1 cellular context compared by ENCODE assay signal in the genomic region with DNA sequence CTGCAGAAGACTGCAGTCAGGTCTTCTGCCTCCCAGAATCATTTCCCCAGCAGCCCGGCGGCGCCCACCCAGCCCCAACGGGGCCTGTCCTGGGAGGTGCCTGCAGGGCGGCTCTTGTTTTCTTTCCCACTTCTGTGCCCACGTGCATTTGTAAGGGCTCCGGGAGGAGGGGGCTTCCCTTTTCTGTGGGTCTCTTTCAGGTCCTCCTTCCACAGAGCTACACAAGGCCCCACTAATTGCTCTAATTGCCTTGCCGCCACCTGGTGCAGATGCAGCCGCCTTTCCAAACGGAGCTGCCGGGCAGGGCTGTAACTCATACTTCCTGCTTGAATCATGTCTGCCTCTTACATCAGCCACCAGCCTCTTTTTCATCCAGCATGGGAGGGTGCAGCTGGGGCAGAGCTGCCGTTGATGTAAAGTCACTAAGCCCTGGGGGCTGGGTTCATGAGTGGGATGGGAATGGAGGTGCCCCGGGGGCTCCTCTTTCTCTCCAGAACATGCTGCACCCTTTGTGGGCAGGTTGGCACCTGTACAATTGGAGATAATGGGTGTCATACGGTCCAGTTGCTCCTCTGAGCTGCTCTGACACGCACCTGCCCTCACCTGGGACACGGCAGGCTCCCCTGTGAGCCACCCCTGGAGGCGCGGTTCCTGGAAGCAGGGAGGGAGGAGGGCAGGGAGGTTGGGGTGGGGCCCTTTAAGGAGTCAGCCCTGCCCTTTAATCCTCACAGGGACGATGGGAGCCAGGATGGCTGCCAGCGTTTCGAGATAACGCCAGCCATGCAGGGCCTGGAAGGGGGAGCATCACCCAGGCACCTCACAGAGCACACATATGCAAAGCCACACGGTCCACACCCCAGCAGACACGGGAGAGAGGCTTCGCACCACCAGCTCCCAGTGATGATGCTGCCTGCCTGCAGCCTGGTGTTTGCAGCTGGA.
TF ChIP-seq lines count a peak whose summit lies in the region.

No MANE protein-coding gene starts in this region.

TF ChIP-seq in HepG2, 621 proteins besides CTCF, POLR2A, EP300 and RAD21 (continued from another document and continues in another):
- TF ChIP-seq, protein P1, sequence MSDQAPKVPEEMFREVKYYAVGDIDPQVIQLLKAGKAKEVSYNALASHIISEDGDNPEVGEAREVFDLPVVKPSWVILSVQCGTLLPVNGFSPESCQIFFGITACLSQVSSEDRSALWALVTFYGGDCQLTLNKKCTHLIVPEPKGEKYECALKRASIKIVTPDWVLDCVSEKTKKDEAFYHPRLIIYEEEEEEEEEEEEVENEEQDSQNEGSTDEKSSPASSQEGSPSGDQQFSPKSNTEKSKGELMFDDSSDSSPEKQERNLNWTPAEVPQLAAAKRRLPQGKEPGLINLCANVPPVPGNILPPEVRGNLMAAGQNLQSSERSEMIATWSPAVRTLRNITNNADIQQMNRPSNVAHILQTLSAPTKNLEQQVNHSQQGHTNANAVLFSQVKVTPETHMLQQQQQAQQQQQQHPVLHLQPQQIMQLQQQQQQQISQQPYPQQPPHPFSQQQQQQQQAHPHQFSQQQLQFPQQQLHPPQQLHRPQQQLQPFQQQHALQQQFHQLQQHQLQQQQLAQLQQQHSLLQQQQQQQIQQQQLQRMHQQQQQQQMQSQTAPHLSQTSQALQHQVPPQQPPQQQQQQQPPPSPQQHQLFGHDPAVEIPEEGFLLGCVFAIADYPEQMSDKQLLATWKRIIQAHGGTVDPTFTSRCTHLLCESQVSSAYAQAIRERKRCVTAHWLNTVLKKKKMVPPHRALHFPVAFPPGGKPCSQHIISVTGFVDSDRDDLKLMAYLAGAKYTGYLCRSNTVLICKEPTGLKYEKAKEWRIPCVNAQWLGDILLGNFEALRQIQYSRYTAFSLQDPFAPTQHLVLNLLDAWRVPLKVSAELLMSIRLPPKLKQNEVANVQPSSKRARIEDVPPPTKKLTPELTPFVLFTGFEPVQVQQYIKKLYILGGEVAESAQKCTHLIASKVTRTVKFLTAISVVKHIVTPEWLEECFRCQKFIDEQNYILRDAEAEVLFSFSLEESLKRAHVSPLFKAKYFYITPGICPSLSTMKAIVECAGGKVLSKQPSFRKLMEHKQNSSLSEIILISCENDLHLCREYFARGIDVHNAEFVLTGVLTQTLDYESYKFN (CRISPR knock-in tag; conservative IDR thresholded peaks at IDR 0.05) = no peak
- TF ChIP-seq SOX6 (IDR thresholded peaks at IDR 0.05) (no peak), SOX6 (CRISPR knock-in tag; IDR thresholded peaks at IDR 0.05) (peak; percentile 47), SMAD3 (CRISPR knock-in tag; IDR thresholded peaks at IDR 0.05) (peak; percentile 72), ZNF558 (CRISPR knock-in tag; IDR thresholded peaks at IDR 0.05; ENCODE audit: borderline replicate concordance) (no peak), ZNF883 (CRISPR knock-in tag; IDR thresholded peaks at IDR 0.05; ENCODE audit: not compliant biosample characterization) (no peak), ZNF367 (CRISPR knock-in tag; IDR thresholded peaks at IDR 0.05; ENCODE audit: borderline replicate concordance) (no peak), ZNF501 (CRISPR knock-in tag; IDR thresholded peaks at IDR 0.05) (no peak; the same call in 1 of the 2 replicates), ZNF510 (CRISPR knock-in tag; IDR thresholded peaks at IDR 0.05; ENCODE audit: low read depth) (no peak), MTA1 (CRISPR knock-in tag; IDR thresholded peaks at IDR 0.05; ENCODE audit: borderline replicate concordance) (no peak; the same call in 1 of the 2 replicates), MAZ (IDR thresholded peaks at IDR 0.05; ENCODE audit: borderline replicate concordance, low read depth, low read length) (0 out of 2 replicates have a peak, but pooled peaks have one; percentile 34), MAZ (CRISPR knock-in tag; IDR thresholded peaks at IDR 0.05; ENCODE audit: low read depth) (peak; percentile 57), ZNF12 (CRISPR knock-in tag; IDR thresholded peaks at IDR 0.05) (peak; percentile 97), PAWR (CRISPR knock-in tag; IDR thresholded peaks at IDR 0.05; ENCODE audit: borderline replicate concordance) (no peak), FOXK2 (IDR thresholded peaks at IDR 0.05) (no peak), SP5 (CRISPR knock-in tag; IDR thresholded peaks at IDR 0.05; ENCODE audit: borderline replicate concordance, low read depth) (no peak), RXRA (CRISPR knock-in tag; IDR thresholded peaks at IDR 0.05) (peak; percentile 37; the same call in 1 of the 2 replicates), ZNF30 (CRISPR knock-in tag; IDR thresholded peaks at IDR 0.05) (no peak), STAT5B (CRISPR knock-in tag; IDR thresholded peaks at IDR 0.05) (no peak)
- TF ChIP-seq, protein P2, sequence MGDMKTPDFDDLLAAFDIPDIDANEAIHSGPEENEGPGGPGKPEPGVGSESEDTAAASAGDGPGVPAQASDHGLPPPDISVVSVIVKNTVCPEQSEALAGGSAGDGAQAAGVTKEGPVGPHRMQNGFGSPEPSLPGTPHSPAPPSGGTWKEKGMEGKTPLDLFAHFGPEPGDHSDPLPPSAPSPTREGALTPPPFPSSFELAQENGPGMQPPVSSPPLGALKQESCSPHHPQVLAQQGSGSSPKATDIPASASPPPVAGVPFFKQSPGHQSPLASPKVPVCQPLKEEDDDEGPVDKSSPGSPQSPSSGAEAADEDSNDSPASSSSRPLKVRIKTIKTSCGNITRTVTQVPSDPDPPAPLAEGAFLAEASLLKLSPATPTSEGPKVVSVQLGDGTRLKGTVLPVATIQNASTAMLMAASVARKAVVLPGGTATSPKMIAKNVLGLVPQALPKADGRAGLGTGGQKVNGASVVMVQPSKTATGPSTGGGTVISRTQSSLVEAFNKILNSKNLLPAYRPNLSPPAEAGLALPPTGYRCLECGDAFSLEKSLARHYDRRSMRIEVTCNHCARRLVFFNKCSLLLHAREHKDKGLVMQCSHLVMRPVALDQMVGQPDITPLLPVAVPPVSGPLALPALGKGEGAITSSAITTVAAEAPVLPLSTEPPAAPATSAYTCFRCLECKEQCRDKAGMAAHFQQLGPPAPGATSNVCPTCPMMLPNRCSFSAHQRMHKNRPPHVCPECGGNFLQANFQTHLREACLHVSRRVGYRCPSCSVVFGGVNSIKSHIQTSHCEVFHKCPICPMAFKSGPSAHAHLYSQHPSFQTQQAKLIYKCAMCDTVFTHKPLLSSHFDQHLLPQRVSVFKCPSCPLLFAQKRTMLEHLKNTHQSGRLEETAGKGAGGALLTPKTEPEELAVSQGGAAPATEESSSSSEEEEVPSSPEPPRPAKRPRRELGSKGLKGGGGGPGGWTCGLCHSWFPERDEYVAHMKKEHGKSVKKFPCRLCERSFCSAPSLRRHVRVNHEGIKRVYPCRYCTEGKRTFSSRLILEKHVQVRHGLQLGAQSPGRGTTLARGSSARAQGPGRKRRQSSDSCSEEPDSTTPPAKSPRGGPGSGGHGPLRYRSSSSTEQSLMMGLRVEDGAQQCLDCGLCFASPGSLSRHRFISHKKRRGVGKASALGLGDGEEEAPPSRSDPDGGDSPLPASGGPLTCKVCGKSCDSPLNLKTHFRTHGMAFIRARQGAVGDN (CRISPR knock-in tag; IDR thresholded peaks at IDR 0.05) = peak; percentile 83
- TF ChIP-seq, protein P3, sequence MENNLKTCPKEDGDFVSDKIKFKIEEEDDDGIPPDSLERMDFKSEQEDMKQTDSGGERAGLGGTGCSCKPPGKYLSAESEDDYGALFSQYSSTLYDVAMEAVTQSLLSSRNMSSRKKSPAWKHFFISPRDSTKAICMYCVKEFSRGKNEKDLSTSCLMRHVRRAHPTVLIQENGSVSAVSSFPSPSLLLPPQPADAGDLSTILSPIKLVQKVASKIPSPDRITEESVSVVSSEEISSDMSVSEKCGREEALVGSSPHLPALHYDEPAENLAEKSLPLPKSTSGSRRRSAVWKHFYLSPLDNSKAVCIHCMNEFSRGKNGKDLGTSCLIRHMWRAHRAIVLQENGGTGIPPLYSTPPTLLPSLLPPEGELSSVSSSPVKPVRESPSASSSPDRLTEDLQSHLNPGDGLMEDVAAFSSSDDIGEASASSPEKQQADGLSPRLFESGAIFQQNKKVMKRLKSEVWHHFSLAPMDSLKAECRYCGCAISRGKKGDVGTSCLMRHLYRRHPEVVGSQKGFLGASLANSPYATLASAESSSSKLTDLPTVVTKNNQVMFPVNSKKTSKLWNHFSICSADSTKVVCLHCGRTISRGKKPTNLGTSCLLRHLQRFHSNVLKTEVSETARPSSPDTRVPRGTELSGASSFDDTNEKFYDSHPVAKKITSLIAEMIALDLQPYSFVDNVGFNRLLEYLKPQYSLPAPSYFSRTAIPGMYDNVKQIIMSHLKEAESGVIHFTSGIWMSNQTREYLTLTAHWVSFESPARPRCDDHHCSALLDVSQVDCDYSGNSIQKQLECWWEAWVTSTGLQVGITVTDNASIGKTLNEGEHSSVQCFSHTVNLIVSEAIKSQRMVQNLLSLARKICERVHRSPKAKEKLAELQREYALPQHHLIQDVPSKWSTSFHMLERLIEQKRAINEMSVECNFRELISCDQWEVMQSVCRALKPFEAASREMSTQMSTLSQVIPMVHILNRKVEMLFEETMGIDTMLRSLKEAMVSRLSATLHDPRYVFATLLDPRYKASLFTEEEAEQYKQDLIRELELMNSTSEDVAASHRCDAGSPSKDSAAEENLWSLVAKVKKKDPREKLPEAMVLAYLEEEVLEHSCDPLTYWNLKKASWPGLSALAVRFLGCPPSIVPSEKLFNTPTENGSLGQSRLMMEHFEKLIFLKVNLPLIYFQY (CRISPR knock-in tag; IDR thresholded peaks at IDR 0.05; ENCODE audit: borderline replicate concordance) = no peak
- TF ChIP-seq, protein P4, sequence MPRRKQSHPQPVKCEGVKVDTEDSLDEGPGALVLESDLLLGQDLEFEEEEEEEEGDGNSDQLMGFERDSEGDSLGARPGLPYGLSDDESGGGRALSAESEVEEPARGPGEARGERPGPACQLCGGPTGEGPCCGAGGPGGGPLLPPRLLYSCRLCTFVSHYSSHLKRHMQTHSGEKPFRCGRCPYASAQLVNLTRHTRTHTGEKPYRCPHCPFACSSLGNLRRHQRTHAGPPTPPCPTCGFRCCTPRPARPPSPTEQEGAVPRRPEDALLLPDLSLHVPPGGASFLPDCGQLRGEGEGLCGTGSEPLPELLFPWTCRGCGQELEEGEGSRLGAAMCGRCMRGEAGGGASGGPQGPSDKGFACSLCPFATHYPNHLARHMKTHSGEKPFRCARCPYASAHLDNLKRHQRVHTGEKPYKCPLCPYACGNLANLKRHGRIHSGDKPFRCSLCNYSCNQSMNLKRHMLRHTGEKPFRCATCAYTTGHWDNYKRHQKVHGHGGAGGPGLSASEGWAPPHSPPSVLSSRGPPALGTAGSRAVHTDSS (CRISPR knock-in tag; conservative IDR thresholded peaks at IDR 0.05) = no peak
- TF ChIP-seq, protein P5, sequence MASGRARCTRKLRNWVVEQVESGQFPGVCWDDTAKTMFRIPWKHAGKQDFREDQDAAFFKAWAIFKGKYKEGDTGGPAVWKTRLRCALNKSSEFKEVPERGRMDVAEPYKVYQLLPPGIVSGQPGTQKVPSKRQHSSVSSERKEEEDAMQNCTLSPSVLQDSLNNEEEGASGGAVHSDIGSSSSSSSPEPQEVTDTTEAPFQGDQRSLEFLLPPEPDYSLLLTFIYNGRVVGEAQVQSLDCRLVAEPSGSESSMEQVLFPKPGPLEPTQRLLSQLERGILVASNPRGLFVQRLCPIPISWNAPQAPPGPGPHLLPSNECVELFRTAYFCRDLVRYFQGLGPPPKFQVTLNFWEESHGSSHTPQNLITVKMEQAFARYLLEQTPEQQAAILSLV (CRISPR knock-in tag; IDR thresholded peaks at IDR 0.05; ENCODE audit: borderline replicate concordance) = peak; percentile 68; the same call in 1 of the 2 replicates
- TF ChIP-seq, protein P6, sequence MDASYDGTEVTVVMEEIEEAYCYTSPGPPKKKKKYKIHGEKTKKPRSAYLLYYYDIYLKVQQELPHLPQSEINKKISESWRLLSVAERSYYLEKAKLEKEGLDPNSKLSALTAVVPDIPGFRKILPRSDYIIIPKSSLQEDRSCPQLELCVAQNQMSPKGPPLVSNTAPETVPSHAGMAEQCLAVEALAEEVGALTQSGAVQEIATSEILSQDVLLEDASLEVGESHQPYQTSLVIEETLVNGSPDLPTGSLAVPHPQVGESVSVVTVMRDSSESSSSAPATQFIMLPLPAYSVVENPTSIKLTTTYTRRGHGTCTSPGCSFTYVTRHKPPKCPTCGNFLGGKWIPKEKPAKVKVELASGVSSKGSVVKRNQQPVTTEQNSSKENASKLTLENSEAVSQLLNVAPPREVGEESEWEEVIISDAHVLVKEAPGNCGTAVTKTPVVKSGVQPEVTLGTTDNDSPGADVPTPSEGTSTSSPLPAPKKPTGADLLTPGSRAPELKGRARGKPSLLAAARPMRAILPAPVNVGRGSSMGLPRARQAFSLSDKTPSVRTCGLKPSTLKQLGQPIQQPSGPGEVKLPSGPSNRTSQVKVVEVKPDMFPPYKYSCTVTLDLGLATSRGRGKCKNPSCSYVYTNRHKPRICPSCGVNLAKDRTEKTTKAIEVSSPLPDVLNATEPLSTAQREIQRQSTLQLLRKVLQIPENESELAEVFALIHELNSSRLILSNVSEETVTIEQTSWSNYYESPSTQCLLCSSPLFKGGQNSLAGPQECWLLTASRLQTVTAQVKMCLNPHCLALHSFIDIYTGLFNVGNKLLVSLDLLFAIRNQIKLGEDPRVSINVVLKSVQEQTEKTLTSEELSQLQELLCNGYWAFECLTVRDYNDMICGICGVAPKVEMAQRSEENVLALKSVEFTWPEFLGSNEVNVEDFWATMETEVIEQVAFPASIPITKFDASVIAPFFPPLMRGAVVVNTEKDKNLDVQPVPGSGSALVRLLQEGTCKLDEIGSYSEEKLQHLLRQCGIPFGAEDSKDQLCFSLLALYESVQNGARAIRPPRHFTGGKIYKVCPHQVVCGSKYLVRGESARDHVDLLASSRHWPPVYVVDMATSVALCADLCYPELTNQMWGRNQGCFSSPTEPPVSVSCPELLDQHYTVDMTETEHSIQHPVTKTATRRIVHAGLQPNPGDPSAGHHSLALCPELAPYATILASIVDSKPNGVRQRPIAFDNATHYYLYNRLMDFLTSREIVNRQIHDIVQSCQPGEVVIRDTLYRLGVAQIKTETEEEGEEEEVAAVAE (CRISPR knock-in tag; IDR thresholded peaks at IDR 0.05; ENCODE audit: borderline replicate concordance) = no peak
- TF ChIP-seq, protein P7, sequence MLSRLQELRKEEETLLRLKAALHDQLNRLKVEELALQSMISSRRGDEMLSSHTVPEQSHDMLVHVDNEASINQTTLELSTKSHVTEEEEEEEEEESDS (CRISPR knock-in tag; IDR thresholded peaks at IDR 0.05; ENCODE audit: borderline replicate concordance) = no peak
- TF ChIP-seq, protein P8, sequence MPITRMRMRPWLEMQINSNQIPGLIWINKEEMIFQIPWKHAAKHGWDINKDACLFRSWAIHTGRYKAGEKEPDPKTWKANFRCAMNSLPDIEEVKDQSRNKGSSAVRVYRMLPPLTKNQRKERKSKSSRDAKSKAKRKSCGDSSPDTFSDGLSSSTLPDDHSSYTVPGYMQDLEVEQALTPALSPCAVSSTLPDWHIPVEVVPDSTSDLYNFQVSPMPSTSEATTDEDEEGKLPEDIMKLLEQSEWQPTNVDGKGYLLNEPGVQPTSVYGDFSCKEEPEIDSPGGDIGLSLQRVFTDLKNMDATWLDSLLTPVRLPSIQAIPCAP (CRISPR knock-in tag; IDR thresholded peaks at IDR 0.05; ENCODE audit: low read depth) = no peak
